Comparison of ENCODE assay signal across 20 cellular contexts in the genomic region with DNA sequence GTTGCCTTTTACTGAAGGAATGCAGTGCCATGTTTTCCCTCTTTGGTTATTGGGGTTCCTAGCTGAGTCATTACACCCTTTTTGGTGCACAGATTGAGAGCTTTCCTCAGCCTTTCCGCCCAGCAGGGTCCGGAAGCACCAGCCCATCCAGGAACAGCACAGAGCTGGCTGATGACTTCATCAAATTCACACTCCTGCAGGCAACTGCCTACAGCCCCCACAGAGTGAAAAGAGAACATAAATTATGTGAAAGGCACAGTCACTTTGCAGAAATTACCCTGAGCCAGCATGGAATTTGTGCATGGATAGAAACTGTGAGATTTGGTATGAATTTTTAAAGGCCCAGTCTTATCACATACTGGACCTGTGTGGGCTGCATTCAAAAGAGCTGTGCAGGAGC.
DNase-seq lines count a peak whose midpoint lies in the region; ATAC-seq and TF ChIP-seq lines count a peak whose summit lies in the region.
"Had no signal": no experiment of that assay in that cellular context is flagged by ENCODE, and none has a peak within 500 bp of the region (broad histone marks: within the 10 kb centered on the region; RNA-seq: fewer than 3 reads in every experiment).

No MANE protein-coding gene starts in this region.

- H3K4me1 Mint-ChIP-seq in HFFc6 (ENCODE audit: low read depth) (peaks cover 21% of the 10 kb centered on the region), mesothelial cell of epicardium (peaks cover 14% of the 10 kb centered on the region)
- H3K4me1 Mint-ChIP-seq: B cell, H9 had no signal

- no peaks in the 10 kb centered on the region for H3K9me3 Mint-ChIP-seq in HFFc6
- H3K9me3 Mint-ChIP-seq in mesothelial cell of epicardium: peaks cover 13% of the 10 kb centered on the region

- TF ChIP-seq EP300 in esophagus muscularis mucosa (IDR thresholded peaks at IDR 0.05): no peak

- no peaks in the 10 kb centered on the region for H3K36me3 ChIP-seq in esophagus muscularis mucosa

- H3K36me3 Mint-ChIP-seq in HFFc6 (ENCODE audit: low read depth) (no peaks in the 10 kb centered on the region), mesothelial cell of epicardium (no peaks in the 10 kb centered on the region)

- TF ChIP-seq POLR2A in esophagus muscularis mucosa (IDR thresholded peaks at IDR 0.05; ENCODE audit: low read depth): no peak

- WGBS in esophagus muscularis mucosa: 69% methylated on average over 2 of the region's 2 CpGs

- H3K27me3 ChIP-seq in esophagus muscularis mucosa: no peaks in the 10 kb centered on the region

- TF ChIP-seq CTCF in HFFc6 (IDR thresholded peaks at IDR 0.05) (no peak), esophagus muscularis mucosa (IDR thresholded peaks at IDR 0.05) (no peak), mesothelial cell of epicardium (IDR thresholded peaks at IDR 0.05; ENCODE audit: unreplicated experiment) (no peak)

- H3K4me3 ChIP-seq in esophagus muscularis mucosa: no peak overlapping the region
- H3K4me3 ChIP-seq: K562 had no signal

- H3K9me3 ChIP-seq in esophagus muscularis mucosa: peaks cover 0 to 3% (median 0%) of the 10 kb centered on the region in 4 donors
- H3K9me3 ChIP-seq: SK-N-SH had no signal

- H3K27me3 Mint-ChIP-seq in HFFc6 (ENCODE audit: insufficient read depth) (peaks cover 11% of the 10 kb centered on the region; the same call in 1 of the 2 replicates), mesothelial cell of epicardium (ENCODE audit: low read depth) (no peaks in the 10 kb centered on the region)

- H3K4me3 Mint-ChIP-seq in HFFc6 (no peak overlapping the region; the same call in 1 of the 2 replicates), mesothelial cell of epicardium (no peak overlapping the region)
- H3K4me3 Mint-ChIP-seq: B cell, H9 had no signal

- no peaks in the 10 kb centered on the region for H3K4me1 ChIP-seq in esophagus muscularis mucosa

- DNase-seq in HFFc6: peak; percentile 11
- peak; percentile 60 for DNase-seq in esophagus muscularis mucosa (ENCODE audit: extremely low spot score)
- no peak for DNase-seq in mesothelial cell of epicardium (ENCODE audit: low spot score in 2 of 2, unreplicated experiment in 2 of 2)
- DNase-seq in T-helper 9 cell: no peak
- no peak for DNase-seq in glomerular visceral epithelial cell (ENCODE audit: extremely low spot score)
- DNase-seq in NOMO-1 treated with DMSO at 0.1 percent for 48 hours (lab: John Stamatoyannopoulos, UW; ENCODE audit: unreplicated experiment): no peak
- DNase-seq: DMS79 treated with DMSO at 0.1 percent for 48 hours, GDM1, H9, NCI-H1417 treated with DMSO at 0.1 percent for 48 hours, NCI-H187 treated with DMSO at 0.1 percent for 48 hours, NCI-H2227 treated with DMSO at 0.1 percent for 48 hours, NCI-H510A treated with DMSO at 0.1 percent for 48 hours, PC-3, RPMI8226, SHP77 treated with DMSO at 0.1 percent for 48 hours, SK-N-SH had no signal

- ATAC-seq in GM19395 (IDR thresholded peaks at IDR 0.05; ENCODE audit: unreplicated experiment): no peak
- ATAC-seq: K562, PC-3 had no signal

- H3K27ac Mint-ChIP-seq in HFFc6: peak overlapping the region; percentile 28; the same call in 1 of the 2 replicates
- H3K27ac Mint-ChIP-seq in mesothelial cell of epicardium: peak overlapping the region; percentile 32
- H3K27ac Mint-ChIP-seq: B cell, H9 had no signal

- intact Hi-C loops in esophagus muscularis mucosa (cut with DNase I): no loop called here

- H3K27ac ChIP-seq in esophagus muscularis mucosa (replicated peaks in 1 of 4): no peak overlapping the region

Comparison
In these comparisons a context has a peak if more than half of its experiments do, and no peak if none do; other contexts are left out.
1. DNase-seq: peak in HFFc6 (single experiment) and esophagus muscularis mucosa (single experiment); none in mesothelial cell of epicardium (0 of 2), T-helper 9 cell (single experiment), glomerular visceral epithelial cell (single experiment) and NOMO-1 treated with DMSO at 0.1 percent for 48 hours (single experiment).